In genomic region chr5:122738088-122738487, GRCh38 we compare ENCODE assay signal across 15 cellular contexts. TPM values are rescaled to one million over a fixed set of nuclear protein-coding genes. Genes with fewer than 3 reads are reported as not detected.
A peak's percentile ranks its signal among the peaks of the same experiment; 100 is the strongest.
DNase-seq lines count a peak whose midpoint lies in the region; ATAC-seq, FAIRE-seq and TF ChIP-seq lines count a peak whose summit lies in the region.
"Had no signal": no experiment of that assay in that cellular context is flagged by ENCODE, and none has a peak within 500 bp of the region (broad histone marks: within the 10 kb centered on the region; RNA-seq: fewer than 3 reads in every experiment).

No MANE protein-coding gene starts in this region.

- DNase-seq in activated CD4-positive, alpha-beta T cell treated with anti-CD3 and anti-CD28 coated beads for 36 hours, result no peak
- no peak for DNase-seq in activated CD4-positive, alpha-beta T cell treated with anti-CD3 and anti-CD28 coated beads, Interleukin-2, amount 50 U/mL, for 1 hour
- DNase-seq in bronchial epithelial cell (ENCODE audit: low read depth), result peak; percentile 22
- DNase-seq in kidney tubule cell (ENCODE audit: low spot score), result peak; percentile 39
- no peak for DNase-seq in dedifferentiated amniotic fluid mesenchymal stem cell (ENCODE audit: extremely low spot score)
- no peak for DNase-seq in NCI-H510A treated with DMSO at 0.1 percent for 48 hours (lab: John Stamatoyannopoulos, UW)
- DNase-seq: Caco-2; CD8-positive, alpha-beta T cell; DMS53; GM23248; H7 had no signal

- H3K36me3 Mint-ChIP-seq in activated CD4-positive, alpha-beta T cell treated with anti-CD3 and anti-CD28 coated beads for 36 hours (ENCODE audit: low read depth), result no peaks in the 10 kb centered on the region
- H3K36me3 Mint-ChIP-seq: CD14-positive monocyte; CD8-positive, alpha-beta T cell had no signal

- POLR2A ChIA-PET in activated CD4-positive, alpha-beta T cell treated with anti-CD3 and anti-CD28 coated beads for 36 hours (lab: Charles Lee), result no interaction called here

- no peak for TF ChIP-seq CTCF in bronchial epithelial cell (IDR thresholded peaks at IDR 0.05; ENCODE audit: insufficient read depth, low read length, severe bottlenecking)

- no peaks in the 10 kb centered on the region for H3K36me3 ChIP-seq in bronchial epithelial cell (ENCODE audit: control insufficient read depth, insufficient read depth, low read length)

- no peak for FAIRE-seq in bronchial epithelial cell (lab: Jason Lieb, UNC)
- FAIRE-seq: GM18507 had no signal

- H3K4me3 ChIP-seq in bronchial epithelial cell (ENCODE audit: low read depth, low read length), result no peak overlapping the region
- H3K4me3 ChIP-seq: GM23248 had no signal

- intact Hi-C loops in activated CD4-positive, alpha-beta T cell treated with anti-CD3 and anti-CD28 coated beads for 36 hours (cut with DNase I, micrococcal nuclease), result no loop called here

- H3K4me1 Mint-ChIP-seq in activated CD4-positive, alpha-beta T cell treated with anti-CD3 and anti-CD28 coated beads for 36 hours, result no peaks in the 10 kb centered on the region

- H3K27me3 ChIP-seq in bronchial epithelial cell (ENCODE audit: control insufficient read depth, insufficient read depth, low read length), result no peaks in the 10 kb centered on the region

- peak; percentile 44 for ATAC-seq in activated CD4-positive, alpha-beta T cell treated with anti-CD3 and anti-CD28 coated beads for 36 hours
- ATAC-seq in HG03196 (IDR thresholded peaks at IDR 0.05; ENCODE audit: unreplicated experiment), result no peak
- ATAC-seq: CD8-positive, alpha-beta T cell had no signal

- H3K4me3 Mint-ChIP-seq in activated CD4-positive, alpha-beta T cell treated with anti-CD3 and anti-CD28 coated beads for 36 hours, result no peak overlapping the region
- H3K4me3 Mint-ChIP-seq: CD14-positive monocyte; CD8-positive, alpha-beta T cell; IgD-negative memory B cell had no signal

- CTCF ChIA-PET in activated CD4-positive, alpha-beta T cell treated with anti-CD3 and anti-CD28 coated beads for 36 hours (lab: Charles Lee), result interaction anchor here (1.1 kb wide), 1 partner anchor 28 kb away, joined by 3 read pairs; no protein-coding TSS in a partner anchor

- peaks cover 2% of the 10 kb centered on the region for H3K9me3 Mint-ChIP-seq in activated CD4-positive, alpha-beta T cell treated with anti-CD3 and anti-CD28 coated beads for 36 hours (ENCODE audit: low read depth)
- H3K9me3 Mint-ChIP-seq: CD8-positive, alpha-beta T cell had no signal

- H3K27me3 Mint-ChIP-seq in activated CD4-positive, alpha-beta T cell treated with anti-CD3 and anti-CD28 coated beads for 36 hours, result peaks cover 7% of the 10 kb centered on the region
- H3K27me3 Mint-ChIP-seq: IgD-negative memory B cell had no signal

- no peak overlapping the region for H3K27ac Mint-ChIP-seq in activated CD4-positive, alpha-beta T cell treated with anti-CD3 and anti-CD28 coated beads for 36 hours
- H3K27ac Mint-ChIP-seq: CD8-positive, alpha-beta T cell had no signal

RNA-seq across cellular contexts. Expression of gene SNX2, which starts 36.8 kb away (rescaled TPM):
- 10 to 100 TPM; 50.2 to 56.0 TPM for total RNA-seq in activated CD4-positive, alpha-beta T cell treated with anti-CD3 and anti-CD28 coated beads for 36 hours
- 48.4 and 62.7 TPM in 2 replicates for total RNA-seq in bronchial epithelial cell

Comparison
In these comparisons a context has a peak if more than half of its experiments do, and no peak if none do; other contexts are left out.
1. DNase-seq: peak in bronchial epithelial cell (single experiment) and kidney tubule cell (single experiment); none in activated CD4-positive, alpha-beta T cell treated with anti-CD3 and anti-CD28 coated beads for 36 hours (single experiment), activated CD4-positive, alpha-beta T cell treated with anti-CD3 and anti-CD28 coated beads, Interleukin-2, amount 50 U/mL, for 1 hour (single experiment), dedifferentiated amniotic fluid mesenchymal stem cell (single experiment) and NCI-H510A treated with DMSO at 0.1 percent for 48 hours (single experiment).